In genomic region chr13:50318887-50319286, GRCh38 we compare ENCODE assay signal across 1 cellular context.
TF ChIP-seq lines count a peak whose summit lies in the region.

No MANE protein-coding gene starts in this region.

TF ChIP-seq in WTC11, 78 proteins besides CTCF, POLR2A, EP300 and RAD21 (continued from another document):
- TF ChIP-seq, protein P1, sequence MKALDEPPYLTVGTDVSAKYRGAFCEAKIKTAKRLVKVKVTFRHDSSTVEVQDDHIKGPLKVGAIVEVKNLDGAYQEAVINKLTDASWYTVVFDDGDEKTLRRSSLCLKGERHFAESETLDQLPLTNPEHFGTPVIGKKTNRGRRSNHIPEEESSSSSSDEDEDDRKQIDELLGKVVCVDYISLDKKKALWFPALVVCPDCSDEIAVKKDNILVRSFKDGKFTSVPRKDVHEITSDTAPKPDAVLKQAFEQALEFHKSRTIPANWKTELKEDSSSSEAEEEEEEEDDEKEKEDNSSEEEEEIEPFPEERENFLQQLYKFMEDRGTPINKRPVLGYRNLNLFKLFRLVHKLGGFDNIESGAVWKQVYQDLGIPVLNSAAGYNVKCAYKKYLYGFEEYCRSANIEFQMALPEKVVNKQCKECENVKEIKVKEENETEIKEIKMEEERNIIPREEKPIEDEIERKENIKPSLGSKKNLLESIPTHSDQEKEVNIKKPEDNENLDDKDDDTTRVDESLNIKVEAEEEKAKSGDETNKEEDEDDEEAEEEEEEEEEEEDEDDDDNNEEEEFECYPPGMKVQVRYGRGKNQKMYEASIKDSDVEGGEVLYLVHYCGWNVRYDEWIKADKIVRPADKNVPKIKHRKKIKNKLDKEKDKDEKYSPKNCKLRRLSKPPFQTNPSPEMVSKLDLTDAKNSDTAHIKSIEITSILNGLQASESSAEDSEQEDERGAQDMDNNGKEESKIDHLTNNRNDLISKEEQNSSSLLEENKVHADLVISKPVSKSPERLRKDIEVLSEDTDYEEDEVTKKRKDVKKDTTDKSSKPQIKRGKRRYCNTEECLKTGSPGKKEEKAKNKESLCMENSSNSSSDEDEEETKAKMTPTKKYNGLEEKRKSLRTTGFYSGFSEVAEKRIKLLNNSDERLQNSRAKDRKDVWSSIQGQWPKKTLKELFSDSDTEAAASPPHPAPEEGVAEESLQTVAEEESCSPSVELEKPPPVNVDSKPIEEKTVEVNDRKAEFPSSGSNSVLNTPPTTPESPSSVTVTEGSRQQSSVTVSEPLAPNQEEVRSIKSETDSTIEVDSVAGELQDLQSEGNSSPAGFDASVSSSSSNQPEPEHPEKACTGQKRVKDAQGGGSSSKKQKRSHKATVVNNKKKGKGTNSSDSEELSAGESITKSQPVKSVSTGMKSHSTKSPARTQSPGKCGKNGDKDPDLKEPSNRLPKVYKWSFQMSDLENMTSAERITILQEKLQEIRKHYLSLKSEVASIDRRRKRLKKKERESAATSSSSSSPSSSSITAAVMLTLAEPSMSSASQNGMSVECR (CRISPR knock-in tag; IDR thresholded peaks at IDR 0.05; ENCODE audit: borderline replicate concordance) = no peak
- TF ChIP-seq NFATC4 (CRISPR knock-in tag; IDR thresholded peaks at IDR 0.05) (no peak), USF2 (CRISPR knock-in tag; IDR thresholded peaks at IDR 0.05) (no peak), ZNF416 (CRISPR knock-in tag; IDR thresholded peaks at IDR 0.05) (no peak), ATF2 (CRISPR knock-in tag; IDR thresholded peaks at IDR 0.05; ENCODE audit: borderline replicate concordance, low read depth) (no peak), FOXP1 (CRISPR knock-in tag; IDR thresholded peaks at IDR 0.05; ENCODE audit: borderline replicate concordance) (no peak), GTF2I (CRISPR knock-in tag; conservative IDR thresholded peaks at IDR 0.05) (no peak), CDX4 (CRISPR knock-in tag; IDR thresholded peaks at IDR 0.05; ENCODE audit: borderline replicate concordance) (no peak), RELA (CRISPR knock-in tag; IDR thresholded peaks at IDR 0.05; ENCODE audit: borderline replicate concordance) (no peak)
- TF ChIP-seq, protein P2, sequence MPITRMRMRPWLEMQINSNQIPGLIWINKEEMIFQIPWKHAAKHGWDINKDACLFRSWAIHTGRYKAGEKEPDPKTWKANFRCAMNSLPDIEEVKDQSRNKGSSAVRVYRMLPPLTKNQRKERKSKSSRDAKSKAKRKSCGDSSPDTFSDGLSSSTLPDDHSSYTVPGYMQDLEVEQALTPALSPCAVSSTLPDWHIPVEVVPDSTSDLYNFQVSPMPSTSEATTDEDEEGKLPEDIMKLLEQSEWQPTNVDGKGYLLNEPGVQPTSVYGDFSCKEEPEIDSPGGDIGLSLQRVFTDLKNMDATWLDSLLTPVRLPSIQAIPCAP (CRISPR knock-in tag; IDR thresholded peaks at IDR 0.05) = no peak
